ENCODE assay signal across 9 cellular contexts in genomic region chr18:37567061-37567993, GRCh38. TPM values are rescaled to one million over a fixed set of nuclear protein-coding genes. Genes with fewer than 3 reads are reported as not detected.
DNase-seq lines count a peak whose midpoint lies in the region; ATAC-seq and TF ChIP-seq lines count a peak whose summit lies in the region.
"Had no signal": no experiment of that assay in that cellular context is flagged by ENCODE, and none has a peak within 500 bp of the region (broad histone marks: within the 10 kb centered on the region; RNA-seq: fewer than 3 reads in every experiment).

No MANE protein-coding gene starts in this region.

- H3K4me2 ChIP-seq in fibroblast of lung (ENCODE audit: extremely low read depth, insufficient read depth, low read length) = peak overlapping the region; percentile 35

- no peaks in the 10 kb centered on the region for H4K20me1 ChIP-seq in fibroblast of lung (ENCODE audit: control insufficient read depth, extremely low read depth, insufficient read depth, low read length)

- no peaks in the 10 kb centered on the region for H3K9me3 Mint-ChIP-seq in activated CD4-positive, alpha-beta memory T cell treated with anti-CD3 and anti-CD28 coated beads, Interleukin-2, amount 10 ng/mL, durations not matched to agents 7 days and 5 days

- intact Hi-C loops in psoas muscle (cut with DNase I) = no loop called here

- H3K9me3 ChIP-seq in fibroblast of lung (ENCODE audit: control insufficient read depth, insufficient read depth, low read depth, low read length) (no peaks in the 10 kb centered on the region), psoas muscle (no peaks in the 10 kb centered on the region)

- H3K79me2 ChIP-seq in fibroblast of lung (ENCODE audit: control insufficient read depth, insufficient read depth, low read length) = no peaks in the 10 kb centered on the region

- H3K27me3 ChIP-seq in fibroblast of lung (ENCODE audit: control insufficient read depth, insufficient read depth, low read length) = peaks cover 25% of the 10 kb centered on the region
- peaks cover 0 to 86% (median 34%) of the 10 kb centered on the region in 3 donors for H3K27me3 ChIP-seq in psoas muscle (ENCODE audit: insufficient read depth in 3 of 3, low read length in 2 of 3)

- TF ChIP-seq POLR2A in GM18505 (IDR thresholded peaks at IDR 0.05; ENCODE audit: borderline replicate concordance, extremely low read depth, insufficient read depth, insufficient read length) = no peak

- H2AFZ ChIP-seq in fibroblast of lung (ENCODE audit: low read length) = no peak overlapping the region

- H3K27ac ChIP-seq in fibroblast of lung (ENCODE audit: insufficient read depth, low read length) (no peak overlapping the region), psoas muscle (peak overlapping the region; percentile 4)

- H3K36me3 ChIP-seq in fibroblast of lung (ENCODE audit: control insufficient read depth, insufficient read depth, low read length) (no peaks in the 10 kb centered on the region), psoas muscle (ENCODE audit: insufficient read depth in 1 of 2, low read depth in 1 of 2) (no peaks in the 10 kb centered on the region)

- no peak overlapping the region for H3K27ac Mint-ChIP-seq in activated CD4-positive, alpha-beta memory T cell treated with anti-CD3 and anti-CD28 coated beads, Interleukin-2, amount 10 ng/mL, durations not matched to agents 7 days and 5 days

- ATAC-seq in psoas muscle (no peak), GM21619 (IDR thresholded peaks at IDR 0.05; ENCODE audit: unreplicated experiment) (no peak), GM18505 (IDR thresholded peaks at IDR 0.05; ENCODE audit: unreplicated experiment) (no peak)

- CTCF ChIA-PET in activated CD4-positive, alpha-beta memory T cell treated with anti-CD3 and anti-CD28 coated beads, Interleukin-2, amount 10 ng/mL, durations not matched to agents 7 days and 5 days (lab: Charles Lee) = no interaction called here

- POLR2A ChIA-PET in activated CD4-positive, alpha-beta memory T cell treated with anti-CD3 and anti-CD28 coated beads, Interleukin-2, amount 10 ng/mL, durations not matched to agents 7 days and 5 days (lab: Charles Lee) = no interaction called here

- peak overlapping the region in 3 of 4 experiments; percentile 17 to 45 (median 26) for H3K4me3 ChIP-seq in fibroblast of lung (replicated peaks in 1 of 4; ENCODE audit: control extremely low read depth in 1 of 4, insufficient read depth in 1 of 4, low read depth in 3 of 4, low read length in 4 of 4)
- H3K4me3 ChIP-seq in psoas muscle = peak overlapping the region; percentile 73

- WGBS in psoas muscle, 3 donors = 2 to 3% (median 2%) methylated on average over 70 to 72 of the region's 72 CpGs

- no peak for TF ChIP-seq CTCF in fibroblast of lung (conservative IDR thresholded peaks at IDR 0.05 in 1 of 2, IDR thresholded peaks at IDR 0.05 in 1 of 2; ENCODE audit: low read depth in 1 of 2, low read length in 2 of 2)
- no peak for TF ChIP-seq CTCF in psoas muscle (IDR thresholded peaks at IDR 0.05)

- no peak overlapping the region for H3K4me3 Mint-ChIP-seq in activated CD4-positive, alpha-beta memory T cell treated with anti-CD3 and anti-CD28 coated beads, Interleukin-2, amount 10 ng/mL, durations not matched to agents 7 days and 5 days

- peak; percentile 69 for DNase-seq in D341Med (ENCODE audit: low spot score)
- peak; percentile 81 for DNase-seq in NCI-H69 (lab: John Stamatoyannopoulos, UW)
- no peak for DNase-seq in fibroblast of lung (ENCODE audit: low read depth in 2 of 2)
- no peak for DNase-seq in psoas muscle
- DNase-seq in activated CD4-positive, alpha-beta memory T cell treated with anti-CD3 and anti-CD28 coated beads, Interleukin-2, amount 10 ng/mL, durations not matched to agents 7 days and 5 days = no peak
- DNase-seq in NCI-H446 (lab: John Stamatoyannopoulos, UW) = no peak

- H3K4me1 ChIP-seq in fibroblast of lung (ENCODE audit: control insufficient read depth, extremely low read depth, insufficient read depth, low read length) = no peaks in the 10 kb centered on the region
- peaks cover 11% of the 10 kb centered on the region for H3K4me1 ChIP-seq in psoas muscle

- no peaks in the 10 kb centered on the region for H3K36me3 Mint-ChIP-seq in activated CD4-positive, alpha-beta memory T cell treated with anti-CD3 and anti-CD28 coated beads, Interleukin-2, amount 10 ng/mL, durations not matched to agents 7 days and 5 days (ENCODE audit: low read depth)

- peaks cover 9% of the 10 kb centered on the region for H3K4me1 Mint-ChIP-seq in activated CD4-positive, alpha-beta memory T cell treated with anti-CD3 and anti-CD28 coated beads, Interleukin-2, amount 10 ng/mL, durations not matched to agents 7 days and 5 days

- peaks cover 52% of the 10 kb centered on the region for H3K27me3 Mint-ChIP-seq in activated CD4-positive, alpha-beta memory T cell treated with anti-CD3 and anti-CD28 coated beads, Interleukin-2, amount 10 ng/mL, durations not matched to agents 7 days and 5 days

- no peak overlapping the region for H3K9ac ChIP-seq in fibroblast of lung (ENCODE audit: insufficient read depth, low read length)

RNA-seq across cellular contexts. Expression of gene CELF4, which starts 1.7 kb away (rescaled TPM):
- 0.17 TPM in 1 of 2 replicates, not detected in the other for total RNA-seq in fibroblast of lung
- polyA plus RNA-seq in fibroblast of lung = not detected in 2 replicates
- polyA plus RNA-seq in fibroblast of lung (2012) = not detected in 2 replicates
- not detected in 2 replicates for polyA minus RNA-seq in fibroblast of lung (ENCODE audit: low replicate concordance)
- total RNA-seq in psoas muscle = under 1 TPM in 2 of 4 donors, not detected in 2; 0.17 to 0.28 TPM
- under 1 TPM in 2 of 3 donors, not detected in 1; 0.17 TPM for polyA plus RNA-seq in psoas muscle
- not detected for total RNA-seq in activated CD4-positive, alpha-beta memory T cell treated with anti-CD3 and anti-CD28 coated beads, Interleukin-2, amount 10 ng/mL, durations not matched to agents 7 days and 5 days
- total RNA-seq: HT1080 had no signal

Comparison
In these comparisons a context has a peak if more than half of its experiments do, and no peak if none do; other contexts are left out.
1. DNase-seq: peak in D341Med (single experiment) and NCI-H69 (single experiment); none in fibroblast of lung (0 of 2), psoas muscle (0 of 2), activated CD4-positive, alpha-beta memory T cell treated with anti-CD3 and anti-CD28 coated beads, Interleukin-2, amount 10 ng/mL, durations not matched to agents 7 days and 5 days (single experiment) and NCI-H446 (0 of 2).